Comparison of ENCODE assay signal across 25 cellular contexts in the genomic region with DNA sequence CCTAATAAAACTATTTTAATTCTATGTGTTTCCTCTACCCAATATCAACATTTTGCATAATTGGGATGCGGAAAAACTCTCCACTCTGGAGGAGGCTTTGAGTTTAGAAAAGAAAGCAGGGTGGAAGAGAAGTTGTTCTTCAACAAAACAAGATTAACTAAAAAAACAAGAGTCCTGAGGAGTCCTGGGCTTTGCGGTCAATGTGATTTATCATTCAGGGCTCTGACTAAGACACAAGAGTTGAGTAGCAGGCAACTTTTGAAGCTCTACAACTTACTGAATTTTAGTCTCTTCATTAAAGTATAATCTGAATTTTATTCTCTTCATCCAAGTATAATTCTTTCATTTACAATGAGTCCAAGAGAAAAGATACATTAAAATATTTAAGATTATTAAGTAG. TPM values are rescaled to one million over a fixed set of nuclear protein-coding genes. Genes with fewer than 3 reads are reported as not detected.
"Had no signal": no experiment of that assay in that cellular context is flagged by ENCODE, and none has a peak within 500 bp of the region (broad histone marks: within the 10 kb centered on the region; RNA-seq: fewer than 3 reads in every experiment).

No MANE protein-coding gene starts in this region.

- H3K9me3 ChIP-seq: left ventricle myocardium inferior, mucosa of descending colon, ovary, right atrium auricular region, right lobe of liver, tibial nerve, uterus had no signal

- H3K27ac Mint-ChIP-seq: naive thymus-derived CD4-positive, alpha-beta T cell; natural killer cell treated with Interleukin-12 subunit alpha and Interleukin-12 subunit beta and Interleukin-15 and Interleukin-18, amount 100 ng/mL, for 72 hours; progenitor cell of endocrine pancreas; stimulated activated memory B cell treated with anti-CD40 and anti-IgM and Interleukin-4, amounts not matched to agents 10 μg/mL and 1 μg/mL and 100 μg/mL, for 72 hours; stimulated activated naive CD8-positive, alpha-beta T cell treated with anti-CD3 and anti-CD28 coated beads, Interleukin-15, amount 100 ng/mL, for 72 hours; type B pancreatic cell had no signal

- H3K27me3 ChIP-seq: ovary, right atrium auricular region, right lobe of liver, tibial nerve, uterus had no signal

- H3K27me3 Mint-ChIP-seq: progenitor cell of endocrine pancreas, type B pancreatic cell had no signal

- H3K36me3 Mint-ChIP-seq: naive thymus-derived CD4-positive, alpha-beta T cell; natural killer cell treated with Interleukin-12 subunit alpha and Interleukin-12 subunit beta and Interleukin-15 and Interleukin-18, amount 100 ng/mL, for 72 hours; stimulated activated memory B cell treated with anti-CD40 and anti-IgM and Interleukin-4, amounts not matched to agents 10 μg/mL and 1 μg/mL and 100 μg/mL, for 72 hours; type B pancreatic cell had no signal

- FAIRE-seq: kidney had no signal

- H3K27ac ChIP-seq: ovary, right atrium auricular region, right lobe of liver, tibial nerve, uterus had no signal

- H3K9me3 Mint-ChIP-seq: natural killer cell treated with Interleukin-12 subunit alpha and Interleukin-12 subunit beta and Interleukin-15 and Interleukin-18, amount 100 ng/mL, for 72 hours; stimulated activated memory B cell treated with anti-CD40 and anti-IgM and Interleukin-4, amounts not matched to agents 10 μg/mL and 1 μg/mL and 100 μg/mL, for 72 hours; type B pancreatic cell had no signal

- H3K4me1 Mint-ChIP-seq: naive thymus-derived CD4-positive, alpha-beta T cell; stimulated activated memory B cell treated with anti-CD40 and anti-IgM and Interleukin-4, amounts not matched to agents 10 μg/mL and 1 μg/mL and 100 μg/mL, for 72 hours; stimulated activated naive CD8-positive, alpha-beta T cell treated with anti-CD3 and anti-CD28 coated beads, Interleukin-15, amount 100 ng/mL, for 72 hours had no signal

- H3K4me3 ChIP-seq: left ventricle myocardium inferior, lung, mucosa of descending colon, ovary, right atrium auricular region, right lobe of liver, smooth muscle cell, tibial nerve, uterus had no signal

- DNase-seq: hippocampal formation; kidney; left colon; left ventricle myocardium inferior; midbrain; mucosa of descending colon; naive thymus-derived CD4-positive, alpha-beta T cell; ovary; right lobe of liver; stimulated activated CD4-positive, alpha-beta T cell treated with anti-CD3 and anti-CD28 coated beads, Interleukin-1b, Interleukin-23, amount 100 ng/mL, for 48 hours; stimulated activated CD4-positive, alpha-beta T cell treated with anti-CD3 and anti-CD28 coated beads, Interleukin-2, amount 100 ng/mL, for 48 hours; stimulated activated CD4-positive, alpha-beta T cell treated with anti-CD3 and anti-CD28 coated beads, Interleukin-4, amount 100 ng/mL, for 4 hours; stimulated activated CD8-positive, alpha-beta memory T cell treated with anti-CD3 and anti-CD28 coated beads, Interleukin-4, amount 100 ng/mL, for 48 hours; stimulated activated naive CD4-positive, alpha-beta T cell treated with Interleukin-2 at 50 U/mL for 16 hours; stimulated activated naive CD8-positive, alpha-beta T cell treated with anti-CD3 and anti-CD28 coated beads, Interleukin-15, amount 100 ng/mL, for 72 hours; substantia nigra; uterus had no signal

- H3K4me1 ChIP-seq: left ventricle myocardium inferior, right atrium auricular region, right lobe of liver, tibial nerve, uterus had no signal

- H3K36me3 ChIP-seq: left ventricle myocardium inferior, ovary, right atrium auricular region, right lobe of liver, tibial nerve, uterus had no signal

- H3K4me2 ChIP-seq: smooth muscle cell had no signal

- ATAC-seq: left colon; mucosa of descending colon; naive thymus-derived CD4-positive, alpha-beta T cell; natural killer cell treated with Interleukin-12 subunit alpha and Interleukin-12 subunit beta and Interleukin-15 and Interleukin-18, amount 100 ng/mL, for 72 hours; stimulated activated memory B cell treated with anti-CD40 and anti-IgM and Interleukin-4, amounts not matched to agents 10 μg/mL and 1 μg/mL and 100 μg/mL, for 72 hours; stimulated activated naive CD8-positive, alpha-beta T cell treated with anti-CD3 and anti-CD28 coated beads, Interleukin-15, amount 100 ng/mL, for 72 hours had no signal

- H3K4me3 Mint-ChIP-seq: naive thymus-derived CD4-positive, alpha-beta T cell; natural killer cell treated with Interleukin-12 subunit alpha and Interleukin-12 subunit beta and Interleukin-15 and Interleukin-18, amount 100 ng/mL, for 72 hours; stimulated activated memory B cell treated with anti-CD40 and anti-IgM and Interleukin-4, amounts not matched to agents 10 μg/mL and 1 μg/mL and 100 μg/mL, for 72 hours; stimulated activated naive CD8-positive, alpha-beta T cell treated with anti-CD3 and anti-CD28 coated beads, Interleukin-15, amount 100 ng/mL, for 72 hours; type B pancreatic cell had no signal

RNA-seq across cellular contexts. Expression of gene TMEM26, which starts 18.3 kb away (rescaled TPM):
- total RNA-seq: natural killer cell treated with Interleukin-12 subunit alpha and Interleukin-12 subunit beta and Interleukin-15 and Interleukin-18, amount 100 ng/mL, for 72 hours; smooth muscle cell had no signal
